In the genomic region with DNA sequence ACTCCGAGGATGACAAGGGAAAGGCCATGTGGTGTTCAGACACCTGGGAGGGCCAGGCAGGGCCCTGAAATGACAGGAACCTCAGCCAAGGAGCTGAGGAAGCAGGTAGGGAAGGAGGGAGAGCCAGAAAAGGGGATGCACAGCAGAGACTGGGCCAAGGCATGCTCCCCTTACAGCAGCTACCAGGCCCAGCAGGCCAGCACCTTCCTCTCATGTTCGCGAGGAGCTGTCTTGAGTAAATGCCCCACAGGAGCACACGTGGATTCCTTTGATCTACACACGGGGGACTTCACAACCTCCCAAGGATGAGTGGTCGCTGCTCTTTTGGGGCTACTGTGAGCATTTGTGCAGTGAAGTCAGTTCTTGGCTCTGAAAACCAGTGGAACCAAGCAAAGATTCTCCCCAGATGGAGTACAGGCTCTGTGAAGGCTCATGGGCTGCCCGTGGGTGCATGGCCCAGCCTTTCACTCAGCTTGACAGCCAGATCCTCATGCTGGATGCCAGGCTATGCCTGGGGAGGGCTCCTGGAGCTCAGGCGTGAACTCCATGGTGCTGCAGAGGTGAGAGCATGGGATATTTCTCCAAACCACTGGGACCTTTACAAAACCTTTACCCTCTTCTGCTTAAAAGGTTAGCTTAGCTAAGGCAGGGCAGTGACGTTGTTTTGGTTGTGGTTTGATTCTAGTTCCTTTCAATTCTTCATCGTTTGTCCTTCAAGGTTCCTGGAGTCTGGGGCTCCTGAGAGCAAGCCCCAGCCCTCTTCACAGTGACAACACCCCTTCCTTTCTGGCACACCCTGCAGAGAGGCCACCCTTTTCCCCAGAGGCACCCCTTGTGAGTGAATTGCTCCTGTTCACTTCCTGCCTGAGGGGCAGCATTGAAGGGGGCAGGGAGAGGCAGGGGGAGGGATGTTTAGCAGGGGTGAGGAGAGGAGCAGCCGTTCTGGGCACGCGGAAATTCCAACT, we compare ENCODE assay signal across 10 cellular contexts.
DNase-seq lines count a peak whose midpoint lies in the region; ATAC-seq and TF ChIP-seq lines count a peak whose summit lies in the region.
"Had no signal": no experiment of that assay in that cellular context is flagged by ENCODE, and none has a peak within 500 bp of the region (broad histone marks: within the 10 kb centered on the region; RNA-seq: fewer than 3 reads in every experiment).

No MANE protein-coding gene starts in this region.

- peaks cover 19% of the 10 kb centered on the region for H3K4me1 Mint-ChIP-seq in dendritic cell treated with granulocyte-macrophage colony-stimulating factor and Interleukin-4, amounts not matched to agents 40 ng/mL and 50 ng/mL, for 4 days (ENCODE audit: low read depth)

- H3K9me3 Mint-ChIP-seq in dendritic cell treated with granulocyte-macrophage colony-stimulating factor and Interleukin-4, amounts not matched to agents 40 ng/mL and 50 ng/mL, for 4 days, result no peaks in the 10 kb centered on the region

- no peak overlapping the region for H3K4me3 Mint-ChIP-seq in dendritic cell treated with granulocyte-macrophage colony-stimulating factor and Interleukin-4, amounts not matched to agents 40 ng/mL and 50 ng/mL, for 4 days

- peak overlapping the region; percentile 27 for H3K27ac Mint-ChIP-seq in dendritic cell treated with granulocyte-macrophage colony-stimulating factor and Interleukin-4, amounts not matched to agents 40 ng/mL and 50 ng/mL, for 4 days

- H3K36me3 ChIP-seq in KOPT-K1 (ENCODE audit: insufficient read depth, low read length), result no peaks in the 10 kb centered on the region
- H3K36me3 ChIP-seq: heart right ventricle had no signal

- intact Hi-C loops in dendritic cell treated with granulocyte-macrophage colony-stimulating factor and Interleukin-4, amounts not matched to agents 40 ng/mL and 50 ng/mL, for 4 days (cut with micrococcal nuclease), result no loop called here

- H3K27me3 Mint-ChIP-seq in dendritic cell treated with granulocyte-macrophage colony-stimulating factor and Interleukin-4, amounts not matched to agents 40 ng/mL and 50 ng/mL, for 4 days, result peaks cover 3% of the 10 kb centered on the region

- CTCF ChIA-PET in GM10248 (lab: Yijun Ruan, JAX), result interaction anchor here (0.7 to 1.8 kb wide), 7 partner anchors 11 to 201 kb away, joined by 3 to 5 read pairs (median 3); no protein-coding TSS in a partner anchor

- no peak for TF ChIP-seq CTCF in GM10248 (IDR thresholded peaks at IDR 0.05; ENCODE audit: control extremely low read depth, extremely low read depth, low read depth, missing control alignments)

- DNase-seq in GM10248 (ENCODE audit: extremely low spot score), result peak; percentile 37
- DNase-seq in epidermal melanocyte (ENCODE audit: insufficient read length, low spot score), result no peak
- DNase-seq in NCI-H2171 treated with DMSO at 0.1 percent for 48 hours (lab: John Stamatoyannopoulos, UW), result no peak
- DNase-seq: heart right ventricle, midbrain had no signal

- ATAC-seq in GM21367 (IDR thresholded peaks at IDR 0.05; ENCODE audit: unreplicated experiment), result peak; percentile 53
- ATAC-seq in HG03565 (IDR thresholded peaks at IDR 0.05; ENCODE audit: unreplicated experiment), result no peak
- no peak for ATAC-seq in HG03439 (IDR thresholded peaks at IDR 0.05; ENCODE audit: unreplicated experiment)
- ATAC-seq: heart right ventricle had no signal

- H3K36me3 Mint-ChIP-seq in dendritic cell treated with granulocyte-macrophage colony-stimulating factor and Interleukin-4, amounts not matched to agents 40 ng/mL and 50 ng/mL, for 4 days (ENCODE audit: low read depth), result no peaks in the 10 kb centered on the region

- no peaks in the 10 kb centered on the region for H3K9me3 ChIP-seq in KOPT-K1 (ENCODE audit: insufficient read depth, low read length, poor library complexity, severe bottlenecking)
- H3K9me3 ChIP-seq: heart right ventricle had no signal

- peak overlapping the region; percentile 81 for H3K27ac ChIP-seq in KOPT-K1 (ENCODE audit: low read depth, low read length, poor library complexity, severe bottlenecking)
- H3K27ac ChIP-seq: heart right ventricle had no signal

- POLR2A ChIA-PET in GM10248 (lab: Yijun Ruan, JAX), result interaction anchor here (0.6 kb wide), 1 partner anchor 990 kb away, joined by 3 read pairs; no protein-coding TSS in a partner anchor
